In the genomic region with DNA sequence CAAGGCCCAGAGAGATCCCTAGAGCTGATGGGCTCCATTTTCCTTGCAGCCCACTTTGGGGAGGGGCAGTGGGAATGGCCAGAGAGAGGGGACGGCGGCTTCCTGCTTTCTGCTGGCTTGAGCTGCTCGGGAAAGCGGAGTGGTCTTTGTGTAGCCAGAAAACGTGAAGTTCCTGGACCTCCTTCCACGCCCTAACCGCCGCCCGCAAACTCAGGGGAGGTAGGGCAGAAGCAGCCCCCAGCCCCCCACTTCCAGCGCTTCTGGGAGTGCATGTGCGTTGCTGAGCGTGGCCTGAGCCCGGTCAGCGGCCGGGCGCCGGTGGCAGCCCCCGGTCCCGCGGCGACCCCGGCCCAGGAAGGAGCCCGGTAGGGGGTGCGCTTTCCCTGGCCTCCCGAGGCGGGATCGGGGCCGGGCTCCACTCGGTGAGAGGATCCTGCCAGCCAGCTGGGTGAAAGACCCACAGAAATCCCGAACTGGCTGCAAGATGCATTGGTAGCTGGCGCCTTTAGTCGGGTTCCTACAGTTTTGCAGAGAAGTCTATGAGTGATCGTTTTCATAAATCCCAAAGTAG, we compare ENCODE assay signal across 1 cellular context.
TF ChIP-seq lines count a peak whose summit lies in the region.

No MANE protein-coding gene starts in this region.

TF ChIP-seq in H1, 55 proteins besides CTCF, POLR2A, EP300 and RAD21:
- TF ChIP-seq ASH2L (IDR thresholded peaks at IDR 0.05; ENCODE audit: low read length) (peak; percentile 65), SIX5 (IDR thresholded peaks at IDR 0.05; ENCODE audit: low read depth, low read length) (no peak), RFX5 (IDR thresholded peaks at IDR 0.05; ENCODE audit: borderline replicate concordance, low read depth, low read length) (no peak), RXRA (IDR thresholded peaks at IDR 0.05; ENCODE audit: insufficient read depth, low read depth, low read length) (no peak), BCL11A (IDR thresholded peaks at IDR 0.05; ENCODE audit: low read depth in 2 of 2, low read length in 2 of 2) (no peak), SIRT6 (IDR thresholded peaks at IDR 0.05; ENCODE audit: low read length) (no peak), SUZ12 (IDR thresholded peaks at IDR 0.05; ENCODE audit: low read length) (no peak), CBX5 (IDR thresholded peaks at IDR 0.05; ENCODE audit: low read depth, low read length) (no peak), CREB1 (IDR thresholded peaks at IDR 0.05) (no peak), CTBP2 (IDR thresholded peaks at IDR 0.05; ENCODE audit: borderline replicate concordance, insufficient read depth, insufficient read length, low read length) (no peak), POU5F1 (IDR thresholded peaks at IDR 0.05; ENCODE audit: low read depth, low read length) (no peak), GABPA (IDR thresholded peaks at IDR 0.05; ENCODE audit: borderline replicate concordance, insufficient read depth, low read length) (0 out of 2 replicates have a peak, but pooled peaks have one; percentile 11), MAFK (IDR thresholded peaks at IDR 0.05; ENCODE audit: low read depth, low read length) (no peak), CHD1 (IDR thresholded peaks at IDR 0.05; ENCODE audit: low read depth, low read length) (no peak), RBBP5 (IDR thresholded peaks at IDR 0.05; ENCODE audit: borderline replicate concordance, low read depth, low read length) (peak; percentile 95; the same call in 1 of the 2 replicates), SAP30 (IDR thresholded peaks at IDR 0.05; ENCODE audit: insufficient read depth, insufficient replicate concordance, low read length) (no peak), TEAD4 (IDR thresholded peaks at IDR 0.05; ENCODE audit: low read depth, low read length) (no peak), FOSL1 (IDR thresholded peaks at IDR 0.05; ENCODE audit: insufficient read depth, low read depth, low read length) (no peak), RNF2 (IDR thresholded peaks at IDR 0.05; ENCODE audit: borderline replicate concordance, low read depth, low read length, missing control alignments, poor library complexity, severe bottlenecking) (no peak), TBP (IDR thresholded peaks at IDR 0.05; ENCODE audit: low read depth, low read length) (0 out of 2 replicates have a peak, but pooled peaks have one; percentile 20), EZH2 (IDR thresholded peaks at IDR 0.05; ENCODE audit: low read depth, low read length, severe bottlenecking) (no peak), PHF8 (conservative IDR thresholded peaks at IDR 0.05; ENCODE audit: low read depth, low read length) (peak; percentile 24; the same call in 1 of the 2 replicates), YY1 (IDR thresholded peaks at IDR 0.05; ENCODE audit: low read depth, low read length) (peak; percentile 64; the same call in 1 of the 2 replicates), KDM4A (IDR thresholded peaks at IDR 0.05; ENCODE audit: low read depth, low read length, severe bottlenecking) (peak; percentile 86), TAF1 (IDR thresholded peaks at IDR 0.05; ENCODE audit: low read depth, low read length) (no peak; the same call in 1 of the 2 replicates), SP2 (IDR thresholded peaks at IDR 0.05; ENCODE audit: low read length) (no peak), GTF2F1 (IDR thresholded peaks at IDR 0.05; ENCODE audit: borderline replicate concordance, low read depth, low read length) (no peak)
- TF ChIP-seq, protein P1, sequence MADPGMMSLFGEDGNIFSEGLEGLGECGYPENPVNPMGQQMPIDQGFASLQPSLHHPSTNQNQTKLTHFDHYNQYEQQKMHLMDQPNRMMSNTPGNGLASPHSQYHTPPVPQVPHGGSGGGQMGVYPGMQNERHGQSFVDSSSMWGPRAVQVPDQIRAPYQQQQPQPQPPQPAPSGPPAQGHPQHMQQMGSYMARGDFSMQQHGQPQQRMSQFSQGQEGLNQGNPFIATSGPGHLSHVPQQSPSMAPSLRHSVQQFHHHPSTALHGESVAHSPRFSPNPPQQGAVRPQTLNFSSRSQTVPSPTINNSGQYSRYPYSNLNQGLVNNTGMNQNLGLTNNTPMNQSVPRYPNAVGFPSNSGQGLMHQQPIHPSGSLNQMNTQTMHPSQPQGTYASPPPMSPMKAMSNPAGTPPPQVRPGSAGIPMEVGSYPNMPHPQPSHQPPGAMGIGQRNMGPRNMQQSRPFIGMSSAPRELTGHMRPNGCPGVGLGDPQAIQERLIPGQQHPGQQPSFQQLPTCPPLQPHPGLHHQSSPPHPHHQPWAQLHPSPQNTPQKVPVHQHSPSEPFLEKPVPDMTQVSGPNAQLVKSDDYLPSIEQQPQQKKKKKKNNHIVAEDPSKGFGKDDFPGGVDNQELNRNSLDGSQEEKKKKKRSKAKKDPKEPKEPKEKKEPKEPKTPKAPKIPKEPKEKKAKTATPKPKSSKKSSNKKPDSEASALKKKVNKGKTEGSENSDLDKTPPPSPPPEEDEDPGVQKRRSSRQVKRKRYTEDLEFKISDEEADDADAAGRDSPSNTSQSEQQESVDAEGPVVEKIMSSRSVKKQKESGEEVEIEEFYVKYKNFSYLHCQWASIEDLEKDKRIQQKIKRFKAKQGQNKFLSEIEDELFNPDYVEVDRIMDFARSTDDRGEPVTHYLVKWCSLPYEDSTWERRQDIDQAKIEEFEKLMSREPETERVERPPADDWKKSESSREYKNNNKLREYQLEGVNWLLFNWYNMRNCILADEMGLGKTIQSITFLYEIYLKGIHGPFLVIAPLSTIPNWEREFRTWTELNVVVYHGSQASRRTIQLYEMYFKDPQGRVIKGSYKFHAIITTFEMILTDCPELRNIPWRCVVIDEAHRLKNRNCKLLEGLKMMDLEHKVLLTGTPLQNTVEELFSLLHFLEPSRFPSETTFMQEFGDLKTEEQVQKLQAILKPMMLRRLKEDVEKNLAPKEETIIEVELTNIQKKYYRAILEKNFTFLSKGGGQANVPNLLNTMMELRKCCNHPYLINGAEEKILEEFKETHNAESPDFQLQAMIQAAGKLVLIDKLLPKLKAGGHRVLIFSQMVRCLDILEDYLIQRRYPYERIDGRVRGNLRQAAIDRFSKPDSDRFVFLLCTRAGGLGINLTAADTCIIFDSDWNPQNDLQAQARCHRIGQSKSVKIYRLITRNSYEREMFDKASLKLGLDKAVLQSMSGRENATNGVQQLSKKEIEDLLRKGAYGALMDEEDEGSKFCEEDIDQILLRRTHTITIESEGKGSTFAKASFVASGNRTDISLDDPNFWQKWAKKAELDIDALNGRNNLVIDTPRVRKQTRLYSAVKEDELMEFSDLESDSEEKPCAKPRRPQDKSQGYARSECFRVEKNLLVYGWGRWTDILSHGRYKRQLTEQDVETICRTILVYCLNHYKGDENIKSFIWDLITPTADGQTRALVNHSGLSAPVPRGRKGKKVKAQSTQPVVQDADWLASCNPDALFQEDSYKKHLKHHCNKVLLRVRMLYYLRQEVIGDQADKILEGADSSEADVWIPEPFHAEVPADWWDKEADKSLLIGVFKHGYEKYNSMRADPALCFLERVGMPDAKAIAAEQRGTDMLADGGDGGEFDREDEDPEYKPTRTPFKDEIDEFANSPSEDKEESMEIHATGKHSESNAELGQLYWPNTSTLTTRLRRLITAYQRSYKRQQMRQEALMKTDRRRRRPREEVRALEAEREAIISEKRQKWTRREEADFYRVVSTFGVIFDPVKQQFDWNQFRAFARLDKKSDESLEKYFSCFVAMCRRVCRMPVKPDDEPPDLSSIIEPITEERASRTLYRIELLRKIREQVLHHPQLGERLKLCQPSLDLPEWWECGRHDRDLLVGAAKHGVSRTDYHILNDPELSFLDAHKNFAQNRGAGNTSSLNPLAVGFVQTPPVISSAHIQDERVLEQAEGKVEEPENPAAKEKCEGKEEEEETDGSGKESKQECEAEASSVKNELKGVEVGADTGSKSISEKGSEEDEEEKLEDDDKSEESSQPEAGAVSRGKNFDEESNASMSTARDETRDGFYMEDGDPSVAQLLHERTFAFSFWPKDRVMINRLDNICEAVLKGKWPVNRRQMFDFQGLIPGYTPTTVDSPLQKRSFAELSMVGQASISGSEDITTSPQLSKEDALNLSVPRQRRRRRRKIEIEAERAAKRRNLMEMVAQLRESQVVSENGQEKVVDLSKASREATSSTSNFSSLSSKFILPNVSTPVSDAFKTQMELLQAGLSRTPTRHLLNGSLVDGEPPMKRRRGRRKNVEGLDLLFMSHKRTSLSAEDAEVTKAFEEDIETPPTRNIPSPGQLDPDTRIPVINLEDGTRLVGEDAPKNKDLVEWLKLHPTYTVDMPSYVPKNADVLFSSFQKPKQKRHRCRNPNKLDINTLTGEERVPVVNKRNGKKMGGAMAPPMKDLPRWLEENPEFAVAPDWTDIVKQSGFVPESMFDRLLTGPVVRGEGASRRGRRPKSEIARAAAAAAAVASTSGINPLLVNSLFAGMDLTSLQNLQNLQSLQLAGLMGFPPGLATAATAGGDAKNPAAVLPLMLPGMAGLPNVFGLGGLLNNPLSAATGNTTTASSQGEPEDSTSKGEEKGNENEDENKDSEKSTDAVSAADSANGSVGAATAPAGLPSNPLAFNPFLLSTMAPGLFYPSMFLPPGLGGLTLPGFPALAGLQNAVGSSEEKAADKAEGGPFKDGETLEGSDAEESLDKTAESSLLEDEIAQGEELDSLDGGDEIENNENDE (IDR thresholded peaks at IDR 0.05; ENCODE audit: insufficient replicate concordance, low read length) = no peak
- TF ChIP-seq, protein P2, sequence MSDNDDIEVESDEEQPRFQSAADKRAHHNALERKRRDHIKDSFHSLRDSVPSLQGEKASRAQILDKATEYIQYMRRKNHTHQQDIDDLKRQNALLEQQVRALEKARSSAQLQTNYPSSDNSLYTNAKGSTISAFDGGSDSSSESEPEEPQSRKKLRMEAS (IDR thresholded peaks at IDR 0.05) = peak; percentile 54; the same call in 1 of the 2 replicates
- TF ChIP-seq, protein P3, sequence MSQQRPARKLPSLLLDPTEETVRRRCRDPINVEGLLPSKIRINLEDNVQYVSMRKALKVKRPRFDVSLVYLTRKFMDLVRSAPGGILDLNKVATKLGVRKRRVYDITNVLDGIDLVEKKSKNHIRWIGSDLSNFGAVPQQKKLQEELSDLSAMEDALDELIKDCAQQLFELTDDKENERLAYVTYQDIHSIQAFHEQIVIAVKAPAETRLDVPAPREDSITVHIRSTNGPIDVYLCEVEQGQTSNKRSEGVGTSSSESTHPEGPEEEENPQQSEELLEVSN (IDR thresholded peaks at IDR 0.05) = 0 out of 2 replicates have a peak, but pooled peaks have one; percentile 22
